In genomic region chr3:104805508-104805907, GRCh38 we compare ENCODE assay signal across 25 cellular contexts.
"Had no signal": no experiment of that assay in that cellular context is flagged by ENCODE, and none has a peak within 500 bp of the region (broad histone marks: within the 10 kb centered on the region; RNA-seq: fewer than 3 reads in every experiment).

No MANE protein-coding gene starts in this region.

- H3K27ac ChIP-seq: body of pancreas, cardiac muscle cell, foreskin keratinocyte, sigmoid colon, thoracic aorta, vagina, VCaP had no signal

- H3K4me3 ChIP-seq: body of pancreas, cardiac muscle cell, lung, sigmoid colon, smooth muscle cell, thoracic aorta, vagina had no signal

- ATAC-seq: activated CD4-positive, CD25-positive, alpha-beta regulatory T cell treated with anti-CD3 and anti-CD28 coated beads, Interleukin-2, amount 50 U/mL, for 24 hours; activated CD8-positive, alpha-beta memory T cell treated with anti-CD3 and anti-CD28 coated beads, Interleukin-2, amount 10 ng/mL, durations not matched to agents 7 days and 5 days; activated CD8-positive, alpha-beta T cell treated with anti-CD3 and anti-CD28 coated beads for 36 hours; activated naive CD8-positive, alpha-beta T cell treated with anti-CD3 and anti-CD28 coated beads, Interleukin-2, amount 50 U/mL, for 24 hours; body of pancreas; foreskin keratinocyte; left lobe of liver had no signal

- H3K9me3 ChIP-seq: body of pancreas, sigmoid colon, thoracic aorta, vagina had no signal

- H3K4me2 ChIP-seq: smooth muscle cell had no signal

- H3K36me3 ChIP-seq: cardiac muscle cell, sigmoid colon, thoracic aorta, vagina had no signal

- DNase-seq: activated CD4-positive, alpha-beta T cell treated with anti-CD3 and anti-CD28 coated beads, Interleukin-2, amount 10 ng/mL, durations not matched to agents 7 days and 5 days; activated CD8-positive, alpha-beta memory T cell treated with anti-CD3 and anti-CD28 coated beads, Interleukin-2, amount 10 ng/mL, durations not matched to agents 7 days and 5 days; activated CD8-positive, alpha-beta T cell treated with anti-CD3 and anti-CD28 coated beads for 36 hours; activated gamma-delta T cell; activated naive CD4-positive, alpha-beta T cell treated with anti-CD3 and anti-CD28 coated beads, Interleukin-2, amount 50 U/mL, for 16 hours; activated naive CD8-positive, alpha-beta T cell treated with anti-CD3 and anti-CD28 coated beads, Interleukin-2, amount 50 U/mL, for 24 hours; activated T-cell treated with anti-CD3 and anti-CD28 coated beads for 4 hours; body of pancreas; erythroblast; foreskin keratinocyte; immature natural killer cell; naive B cell; occipital lobe; retina; sigmoid colon; stimulated activated CD4-positive, alpha-beta T cell treated with anti-CD3 and anti-CD28 coated beads, Interleukin-15, amount 100 ng/mL, for 24 hours; stimulated activated naive CD4-positive, alpha-beta T cell treated with Interleukin-2 at 50 U/mL for 16 hours had no signal

- H3K27me3 ChIP-seq: body of pancreas, cardiac muscle cell, foreskin keratinocyte, sigmoid colon, vagina had no signal

- H3K4me1 ChIP-seq: foreskin keratinocyte, sigmoid colon, vagina had no signal
